Comparison of ENCODE assay signal across 10 cellular contexts in the genomic region with DNA sequence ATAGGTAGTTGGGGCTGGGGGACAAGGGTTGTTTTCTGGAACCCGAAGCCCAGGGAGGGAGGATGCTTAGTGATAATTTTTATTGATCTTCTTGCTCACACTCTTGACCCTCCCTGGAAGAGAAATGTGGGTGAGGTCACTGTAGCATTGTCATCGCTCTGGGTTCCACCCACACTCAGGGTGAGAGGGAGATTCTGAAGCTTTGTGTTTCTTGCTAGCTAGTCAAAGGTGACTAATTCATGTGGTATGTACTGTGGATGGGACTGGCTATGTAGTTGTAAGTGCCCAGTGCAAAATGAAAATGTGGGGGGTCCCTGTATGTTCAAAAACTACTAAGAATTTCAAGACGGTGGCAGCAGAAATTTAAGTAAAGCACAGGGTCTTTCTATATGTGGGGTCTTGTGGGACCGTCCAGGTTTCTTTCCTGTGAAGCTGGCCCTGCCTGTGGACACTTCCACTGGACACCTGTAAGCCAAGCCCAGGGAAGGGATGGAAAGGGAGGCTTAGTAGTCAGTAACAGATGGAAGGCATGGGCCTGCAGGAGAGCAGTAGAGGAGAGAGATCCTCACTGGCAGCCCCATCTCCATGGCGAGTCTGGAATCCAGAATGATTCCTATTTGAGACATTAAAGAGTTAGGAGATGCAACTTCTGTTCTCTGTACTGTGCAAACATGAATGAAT. TPM values are rescaled to one million over a fixed set of nuclear protein-coding genes. Genes with fewer than 3 reads are reported as not detected.
DNase-seq lines count a peak whose midpoint lies in the region; ATAC-seq, FAIRE-seq and TF ChIP-seq lines count a peak whose summit lies in the region.
"Had no signal": no experiment of that assay in that cellular context is flagged by ENCODE, and none has a peak within 500 bp of the region (broad histone marks: within the 10 kb centered on the region; RNA-seq: fewer than 3 reads in every experiment).

No MANE protein-coding gene starts in this region.

- no peak overlapping the region for H3K9ac ChIP-seq in GM12878 (ENCODE audit: control insufficient read depth, insufficient read depth, low read length)

- H3K4me3 ChIP-seq in GM12878 (no peak overlapping the region), kidney epithelial cell (ENCODE audit: low read depth, low read length) (no peak overlapping the region)

- FAIRE-seq in GM12878 (lab: Jason Lieb, UNC), result no peak
- FAIRE-seq: D721Med, TTC549 had no signal

- no peak overlapping the region for H2AFZ ChIP-seq in GM12878 (ENCODE audit: control insufficient read depth, low read depth, low read length)

- no peak overlapping the region for H3K27ac ChIP-seq in GM12878 (ENCODE audit: control insufficient read depth, insufficient read depth)

- H3K36me3 ChIP-seq in GM12878 (ENCODE audit: control insufficient read depth in 2 of 2, insufficient read depth in 2 of 2, low read length in 1 of 2) (no peaks in the 10 kb centered on the region), kidney epithelial cell (ENCODE audit: control insufficient read depth, insufficient read depth, low read length) (peaks cover 1% of the 10 kb centered on the region)

- SMC1A ChIA-PET in GM12878 (lab: Charles Lee; ENCODE audit: uncharacterized antibody, unreplicated experiment), result no interaction called here

- no peaks in the 10 kb centered on the region for H4K20me1 ChIP-seq in GM12878 (ENCODE audit: control insufficient read depth, insufficient read depth)

- TF ChIP-seq POLR2A in GM12878 (IDR thresholded peaks at IDR 0.05; ENCODE audit: low read depth, low read length), result no peak

- ATAC-seq in GM12878, result peak; percentile 44; the same call in 2 of the 3 replicates
- no peak for ATAC-seq in HG02852 (IDR thresholded peaks at IDR 0.05; ENCODE audit: unreplicated experiment)
- ATAC-seq in HG03280 (IDR thresholded peaks at IDR 0.05; ENCODE audit: unreplicated experiment), result no peak

- H3K4me1 ChIP-seq in GM12878 (ENCODE audit: control insufficient read depth, insufficient read depth, low read length), result no peaks in the 10 kb centered on the region

- no peak overlapping the region for H3K4me2 ChIP-seq in GM12878 (ENCODE audit: control insufficient read depth, insufficient read depth)

- POLR2A ChIA-PET in GM12878 (lab: Charles Lee), result no interaction called here

- 16% methylated on average over 5 of the region's 5 CpGs for WGBS in GM12878 (ENCODE audit: insufficient coverage, insufficient replicate concordance, low lambda C conversion rate, missing lambda C conversion rate)

- peaks cover 0 to 2% of the 10 kb centered on the region in 2 experiments; a peak in 3 of 4 replicates for H3K27me3 ChIP-seq in GM12878 (replicated peaks in 1 of 2; ENCODE audit: control insufficient read depth in 2 of 2, insufficient read depth in 2 of 2, low read length in 1 of 2)
- no peaks in the 10 kb centered on the region for H3K27me3 ChIP-seq in kidney epithelial cell (ENCODE audit: control insufficient read depth, insufficient read depth, low read length)

- TF ChIP-seq EP300 in GM12878 (IDR thresholded peaks at IDR 0.05; ENCODE audit: borderline replicate concordance in 1 of 2, control insufficient read depth in 1 of 2, low read depth in 2 of 2, low read length in 2 of 2), result no peak

- TF ChIP-seq CTCF in GM12878 (IDR thresholded peaks at IDR 0.05 in 2 of 3, conservative IDR thresholded peaks at IDR 0.05 in 1 of 3; ENCODE audit: control insufficient read depth in 2 of 3, extremely low read depth in 1 of 3, insufficient read depth in 1 of 3, low read depth in 3 of 3, low read length in 3 of 3) (no peak), kidney epithelial cell (IDR thresholded peaks at IDR 0.05; ENCODE audit: insufficient read depth, low read length, poor library complexity, severe bottlenecking) (no peak)

- BruUV-seq in GM12878 (replicated peaks; lab: Mats Ljungman, UMichigan), result no TSS peak

- H3K9me3 ChIP-seq in GM12878 (replicated peaks; ENCODE audit: control insufficient read depth, insufficient read depth, low read length), result no peaks in the 10 kb centered on the region

- RAD21 ChIA-PET in GM12878 (lab: Charles Lee; ENCODE audit: unreplicated experiment), result no interaction called here

- CTCF ChIA-PET in GM12878 (lab: Yijun Ruan, JAX), result no interaction called here

- in situ Hi-C loops in GM12878 (cut with MboI), result no loop called here

- DNase-seq in AG08396 (ENCODE audit: low spot score) (peak; percentile 82), HS-27A (ENCODE audit: low read depth) (peak; percentile 99), GM12878 (ENCODE audit: low read depth, low spot score) (no peak), kidney epithelial cell (ENCODE audit: low read depth) (peak; percentile 96), NCI-H524 (lab: John Stamatoyannopoulos, UW) (no peak), amygdala (lab: John Stamatoyannopoulos, UW) (no peak)

- no peak for TF ChIP-seq RAD21 in GM12878 (IDR thresholded peaks at IDR 0.05; ENCODE audit: insufficient read depth, low read depth, low read length)

- H3K79me2 ChIP-seq in GM12878 (ENCODE audit: control insufficient read depth, insufficient read depth, low read length), result no peaks in the 10 kb centered on the region

- intact Hi-C loops in GM12878 (cut with micrococcal nuclease; ENCODE audit: unreplicated experiment), result no loop called here

TF ChIP-seq in GM12878, 131 proteins besides CTCF, POLR2A, EP300 and RAD21 (continues in another document):
- TF ChIP-seq PAX8 (IDR thresholded peaks at IDR 0.05) (no peak), CBX3 (IDR thresholded peaks at IDR 0.05; ENCODE audit: borderline replicate concordance, low read depth) (no peak), KLF5 (IDR thresholded peaks at IDR 0.05; ENCODE audit: partially characterized antibody) (no peak), FOXK2 (IDR thresholded peaks at IDR 0.05) (no peak), DPF2 (IDR thresholded peaks at IDR 0.05) (no peak), TCF12 (IDR thresholded peaks at IDR 0.05; ENCODE audit: low read depth, low read length) (no peak), RCOR1 (conservative IDR thresholded peaks at IDR 0.05; ENCODE audit: low read depth, low read length) (no peak), ZNF217 (IDR thresholded peaks at IDR 0.05) (no peak), RAD51 (IDR thresholded peaks at IDR 0.05) (no peak), SMAD5 (IDR thresholded peaks at IDR 0.05; ENCODE audit: low read depth) (no peak)
- TF ChIP-seq, protein P1, sequence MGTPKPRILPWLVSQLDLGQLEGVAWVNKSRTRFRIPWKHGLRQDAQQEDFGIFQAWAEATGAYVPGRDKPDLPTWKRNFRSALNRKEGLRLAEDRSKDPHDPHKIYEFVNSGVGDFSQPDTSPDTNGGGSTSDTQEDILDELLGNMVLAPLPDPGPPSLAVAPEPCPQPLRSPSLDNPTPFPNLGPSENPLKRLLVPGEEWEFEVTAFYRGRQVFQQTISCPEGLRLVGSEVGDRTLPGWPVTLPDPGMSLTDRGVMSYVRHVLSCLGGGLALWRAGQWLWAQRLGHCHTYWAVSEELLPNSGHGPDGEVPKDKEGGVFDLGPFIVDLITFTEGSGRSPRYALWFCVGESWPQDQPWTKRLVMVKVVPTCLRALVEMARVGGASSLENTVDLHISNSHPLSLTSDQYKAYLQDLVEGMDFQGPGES (IDR thresholded peaks at IDR 0.05), result no peak

RNA-seq across cellular contexts. Expression of a gene that starts 35.0 kb away (rescaled TPM):
- 26.6 and 33.4 TPM in 2 replicates for total RNA-seq in GM12878 (2013; cell fraction: nucleolus; rRNA removed)
- total RNA-seq in GM12878 (2014; rRNA removed) (45.6 and 56.0 TPM in 2 replicates), GM12878 (2014; rRNA removed; fragmentation: Illumina TruSeq; extraction: Trizol) (50.8 and 55.4 TPM in 2 replicates), GM12878 (2021) (58.3 and 61.4 TPM in 2 replicates), kidney epithelial cell (64.1 and 65.2 TPM in 2 replicates)
- 23.5 TPM for polyA plus RNA-seq in GM12878 (2011; ENCODE audit: low read depth)
- polyA plus RNA-seq in GM12878 (2011; rRNA removed) (56.9 and 76.0 TPM in 2 replicates), GM12878 (2014; fragmentation: Illumina TruSeq; extraction: Trizol) (50.5 and 56.7 TPM in 2 replicates), GM12878 (2014; fragmentation: Nextera tagmentation; extraction: Ambion mirVana) (100 to 1,000 TPM in 1 of 2 experiments, 10 to 100 TPM in 1; 67.5 to 102 TPM), GM12878 (2014; rRNA removed) (43.2 and 55.1 TPM in 2 replicates), GM12878 (2016; fragmentation: Nextera tagmentation; extraction: Ambion mirVana) (100 to 1,000 TPM in 1 of 2 experiments, 10 to 100 TPM in 1; 98.3 to 102 TPM)
- 31.8 and 39.5 TPM in 2 replicates for polyA plus RNA-seq in GM12878 (2011; cell fraction: cytosol; rRNA removed)
- 11.6 and 16.5 TPM in 2 replicates for polyA plus RNA-seq in GM12878 (2011; cell fraction: nucleus; rRNA removed)
- polyA plus RNA-seq in GM12878 (2012), result 28.1 and 34.0 TPM in 2 replicates
- polyA minus RNA-seq in GM12878 (2011; rRNA and poly(A)+ RNA removed), result 30.9 and 33.1 TPM in 2 replicates
- polyA minus RNA-seq in GM12878 (2011; cell fraction: cytosol; rRNA and poly(A)+ RNA removed), result 16.4 and 28.1 TPM in 2 replicates
- polyA minus RNA-seq in GM12878 (2011; cell fraction: nucleus; rRNA and poly(A)+ RNA removed), result 21.3 and 40.7 TPM in 2 replicates

RNA-seq across cellular contexts. Expression of a gene that starts 53.7 kb away (rescaled TPM):
- total RNA-seq in GM12878 (2013; cell fraction: nucleolus; rRNA removed), result 42.7 and 44.0 TPM in 2 replicates
- 104 and 109 TPM in 2 replicates for total RNA-seq in GM12878 (2014; rRNA removed)
- total RNA-seq in GM12878 (2014; rRNA removed; fragmentation: Illumina TruSeq; extraction: Trizol), result 145 and 157 TPM in 2 replicates
- 91.1 and 92.9 TPM in 2 replicates for total RNA-seq in GM12878 (2021)
- polyA plus RNA-seq in GM12878 (2011; ENCODE audit: low read depth), result 28.5 TPM
- polyA plus RNA-seq in GM12878 (2011; rRNA removed), result 47.2 and 79.2 TPM in 2 replicates
- polyA plus RNA-seq in GM12878 (2011; cell fraction: cytosol; rRNA removed), result 17.6 and 17.8 TPM in 2 replicates
- polyA plus RNA-seq in GM12878 (2011; cell fraction: nucleus; rRNA removed), result 17.5 and 29.0 TPM in 2 replicates
- polyA plus RNA-seq in GM12878 (2012), result 45.2 and 56.4 TPM in 2 replicates
- 286 and 334 TPM in 2 replicates for polyA plus RNA-seq in GM12878 (2014; fragmentation: Illumina TruSeq; extraction: Trizol)
- 100 to 1,000 TPM; 156 to 171 TPM for polyA plus RNA-seq in GM12878 (2014; fragmentation: Nextera tagmentation; extraction: Ambion mirVana)
- polyA plus RNA-seq in GM12878 (2014; rRNA removed), result 57.9 and 61.7 TPM in 2 replicates
- 100 to 1,000 TPM; 164 to 183 TPM for polyA plus RNA-seq in GM12878 (2016; fragmentation: Nextera tagmentation; extraction: Ambion mirVana)
- 16.8 TPM in 2 replicates for polyA minus RNA-seq in GM12878 (2011; rRNA and poly(A)+ RNA removed)
- 11.6 and 17.8 TPM in 2 replicates for polyA minus RNA-seq in GM12878 (2011; cell fraction: cytosol; rRNA and poly(A)+ RNA removed)
- 7.7 and 19.3 TPM in 2 replicates for polyA minus RNA-seq in GM12878 (2011; cell fraction: nucleus; rRNA and poly(A)+ RNA removed)
- 60.8 and 82.0 TPM in 2 replicates for total RNA-seq in kidney epithelial cell

Comparison
In these comparisons a context has a peak if more than half of its experiments do, and no peak if none do; other contexts are left out.
1. DNase-seq: peak in AG08396 (single experiment), HS-27A (single experiment) and kidney epithelial cell (single experiment); none in GM12878 (single experiment), NCI-H524 (0 of 2) and amygdala (0 of 56).